8 cellular contexts compared by ENCODE assay signal in the genomic region with DNA sequence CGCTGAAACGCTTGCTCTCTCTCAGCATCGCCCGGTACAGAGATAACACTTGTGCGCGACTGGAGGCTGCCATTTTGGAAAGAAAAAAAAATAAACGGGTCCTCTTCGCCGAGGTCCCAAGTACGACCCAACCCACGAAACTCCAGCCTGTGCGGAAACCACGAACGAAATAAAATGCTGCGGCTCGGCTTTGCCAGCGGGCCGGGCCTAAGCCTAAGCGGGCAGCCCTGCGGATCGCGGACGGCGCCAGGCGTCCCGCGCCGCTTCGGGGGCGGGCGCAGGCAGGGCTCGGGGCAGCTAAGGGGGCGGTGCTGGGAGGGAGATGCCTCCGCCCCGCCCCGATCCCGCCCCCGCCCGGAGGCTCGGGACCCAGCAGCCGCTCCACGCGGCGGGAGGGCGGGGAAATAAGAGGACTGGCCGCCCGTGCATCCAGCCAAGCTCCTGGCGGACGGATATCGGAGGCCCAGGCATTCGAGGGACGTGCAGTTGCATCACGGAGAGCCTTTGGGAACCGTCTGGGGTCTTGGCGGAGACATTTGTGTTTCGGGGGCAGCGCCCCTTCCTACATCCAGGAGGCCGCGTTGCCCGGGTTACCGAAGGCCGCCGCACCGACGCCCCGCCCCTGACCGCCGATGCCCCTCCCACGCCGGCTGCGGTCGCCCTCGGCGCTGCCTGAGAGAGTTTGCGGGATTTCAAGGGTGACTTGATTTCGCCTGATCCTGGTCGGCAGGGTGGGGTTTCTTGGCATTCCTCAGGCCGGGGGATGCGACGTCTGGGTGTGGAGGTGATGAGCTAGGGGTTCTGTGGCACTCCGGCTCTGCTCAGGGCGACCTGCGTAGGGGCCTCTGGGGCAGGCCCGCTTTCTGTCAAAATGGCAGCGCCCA. TPM values are rescaled to one million over a fixed set of nuclear protein-coding genes. Genes with fewer than 3 reads are reported as not detected.
A peak's percentile ranks its signal among the peaks of the same experiment; 100 is the strongest.
DNase-seq lines count a peak whose midpoint lies in the region; ATAC-seq and TF ChIP-seq lines count a peak whose summit lies in the region.

A gene (plus strand): TSS at position 853 of the 884 bp plus-strand sequence.
A gene (minus strand): TSS at position 290 of the 884 bp plus-strand sequence. CDS start 217 bp downstream, at position 73.

- H3K4me1 ChIP-seq in Panc1 (ENCODE audit: control insufficient read depth, insufficient read depth, low read length) (peaks cover 15% of the 10 kb centered on the region), esophagus (ENCODE audit: control insufficient read depth in 2 of 2, insufficient read depth in 2 of 2, low read length in 1 of 2) (no peaks in the 10 kb centered on the region), muscle layer of colon (ENCODE audit: insufficient read depth, low read length) (peaks cover 10% of the 10 kb centered on the region)

- peak; percentile 72 for ATAC-seq in GM21717 (IDR thresholded peaks at IDR 0.05; ENCODE audit: unreplicated experiment)
- peak; percentile 95 for ATAC-seq in Panc1
- ATAC-seq in activated T-cell treated with anti-CD3 and anti-CD28 coated beads, Interleukin-2, amount 50 U/mL, for 4 hours: peak; percentile 80 to 83

- in situ Hi-C loops in Panc1 (cut with HindIII; ENCODE audit: low pct_unique_long_range_greater_than_20kb, low sequenced_read_pairs): no loop called here

- no TSS peak for BruUV-seq in Panc1 (replicated peaks; lab: Mats Ljungman, UMichigan)

- H3K36me3 ChIP-seq in Panc1 (ENCODE audit: control insufficient read depth, insufficient read depth, low read length) (peaks cover 7% of the 10 kb centered on the region; the same call in 1 of the 2 replicates), esophagus (ENCODE audit: control insufficient read depth in 2 of 2, insufficient read depth in 2 of 2, low read length in 1 of 2) (no peaks in the 10 kb centered on the region), muscle layer of colon (ENCODE audit: insufficient read depth, low read length) (no peaks in the 10 kb centered on the region)

- CTCF ChIA-PET in Panc1 (lab: Charles Lee): no interaction called here

- WGBS in esophagus, 2 donors: 0% methylated on average over 84 to 85 of the region's 85 CpGs

- H3K4me1 Mint-ChIP-seq in activated T-cell treated with anti-CD3 and anti-CD28 coated beads, Interleukin-2, amount 50 U/mL, for 4 hours (ENCODE audit: low read depth): peaks cover 32% of the 10 kb centered on the region

- H3K9me3 ChIP-seq in Panc1 (ENCODE audit: control insufficient read depth, insufficient read depth, low read depth, low read length) (no peaks in the 10 kb centered on the region), esophagus (ENCODE audit: control insufficient read depth in 2 of 2, insufficient read depth in 1 of 2, low read depth in 1 of 2, low read length in 1 of 2) (no peaks in the 10 kb centered on the region), muscle layer of colon (ENCODE audit: low read length) (no peaks in the 10 kb centered on the region)

- peak within 1 kb of the TSS; percentile 98 for H3K4me3 Mint-ChIP-seq in activated T-cell treated with anti-CD3 and anti-CD28 coated beads, Interleukin-2, amount 50 U/mL, for 4 hours

- POLR2A ChIA-PET in Panc1 (lab: Charles Lee): interaction anchor here (0.6 kb wide), 1 partner anchor 459 kb away, joined by 5 read pairs; no protein-coding TSS in a partner anchor

- DNase-seq in DMS153 treated with DMSO at 0.1 percent for 48 hours (lab: John Stamatoyannopoulos, UW; ENCODE audit: unreplicated experiment): peak; percentile 40
- DNase-seq in Jurkat, Clone E6-1 (ENCODE audit: low read depth, low spot score): peak; percentile 73
- DNase-seq in Panc1 (ENCODE audit: low read depth, low spot score): peak; percentile 69
- peak; percentile 88 for DNase-seq in activated T-cell treated with anti-CD3 and anti-CD28 coated beads, Interleukin-2, amount 50 U/mL, for 4 hours
- peak; percentile 78 to 85 for DNase-seq in stimulated activated CD8-positive, alpha-beta memory T cell treated with anti-CD3 and anti-CD28 coated beads, Interleukin-7, amount 100 ng/mL, for 1 hour (ENCODE audit: low read depth in 2 of 2)

- no peaks in the 10 kb centered on the region for H3K27me3 Mint-ChIP-seq in activated T-cell treated with anti-CD3 and anti-CD28 coated beads, Interleukin-2, amount 50 U/mL, for 4 hours (ENCODE audit: low read depth)

- peak; percentile 22 for TF ChIP-seq CTCF in Panc1 (IDR thresholded peaks at IDR 0.05)

- intact Hi-C loops in Panc1 (cut with micrococcal nuclease; ENCODE audit: unreplicated experiment): no loop called here

- H3K4me3 ChIP-seq in Jurkat, Clone E6-1 (ENCODE audit: low read length): peak within 1 kb of the TSS; percentile 90
- peak within 1 kb of the TSS; percentile 91 to 98 for H3K4me3 ChIP-seq in Panc1 (ENCODE audit: low read depth in 2 of 2, low read length in 2 of 2)
- peak within 1 kb of the TSS; percentile 88 to 95 for H3K4me3 ChIP-seq in esophagus (ENCODE audit: low read depth in 1 of 2, low read length in 2 of 2)
- peak within 1 kb of the TSS; percentile 55 to 84 for H3K4me3 ChIP-seq in muscle layer of colon (ENCODE audit: low read depth in 1 of 2, low read length in 2 of 2)

- H3K36me3 Mint-ChIP-seq in activated T-cell treated with anti-CD3 and anti-CD28 coated beads, Interleukin-2, amount 50 U/mL, for 4 hours (ENCODE audit: insufficient read depth): peaks cover 14% of the 10 kb centered on the region

- H3K27ac ChIP-seq in Panc1 (ENCODE audit: low read length): peak within 1 kb of the TSS; percentile 91
- H3K27ac ChIP-seq in esophagus (ENCODE audit: low read depth in 2 of 2, low read length in 1 of 2): peak within 1 kb of the TSS; percentile 97 to 99
- peak within 1 kb of the TSS; percentile 88 for H3K27ac ChIP-seq in muscle layer of colon (ENCODE audit: low read depth, low read length)

- H3K9me3 Mint-ChIP-seq in activated T-cell treated with anti-CD3 and anti-CD28 coated beads, Interleukin-2, amount 50 U/mL, for 4 hours: no peaks in the 10 kb centered on the region

- H3K9ac ChIP-seq in muscle layer of colon (ENCODE audit: low read length): peak within 1 kb of the TSS; percentile 32

- H3K27me3 ChIP-seq in Panc1 (ENCODE audit: control insufficient read depth, insufficient read depth, low read length) (no peaks in the 10 kb centered on the region), esophagus (ENCODE audit: control insufficient read depth in 1 of 2, insufficient read depth in 2 of 2, low read length in 2 of 2) (no peaks in the 10 kb centered on the region), muscle layer of colon (ENCODE audit: control insufficient read depth in 1 of 2, insufficient read depth in 2 of 2, low read length in 2 of 2) (no peaks in the 10 kb centered on the region)

RNA-seq across cellular contexts. Expression of the first gene that starts in this region (rescaled TPM):
- 18.2 TPM for polyA plus RNA-seq in Jurkat, Clone E6-1 (2012; ENCODE audit: insufficient read depth, insufficient read length)
- total RNA-seq in Panc1 (2021; ENCODE audit: unreplicated experiment): 12.8 TPM
- polyA plus RNA-seq in Panc1 (2012; ENCODE audit: insufficient read length): 9.9 TPM
- 10 to 100 TPM; 28.3 to 31.0 (median 29.9) TPM for total RNA-seq in activated T-cell treated with anti-CD3 and anti-CD28 coated beads, Interleukin-2, amount 50 U/mL, for 4 hours
- 10 to 100 TPM in 1 of 2 donors, 1 to 10 TPM in 1; 5.0 to 10.5 TPM for polyA plus RNA-seq in esophagus

RNA-seq across cellular contexts. Expression of the second gene that starts in this region (rescaled TPM):
- polyA plus RNA-seq in Jurkat, Clone E6-1 (2012; ENCODE audit: insufficient read depth, insufficient read length): 44.5 TPM
- total RNA-seq in Panc1 (2021; ENCODE audit: unreplicated experiment): 27.4 TPM
- 22.5 TPM for polyA plus RNA-seq in Panc1 (2012; ENCODE audit: insufficient read length)
- 10 to 100 TPM; 49.2 to 50.6 (median 50.0) TPM for total RNA-seq in activated T-cell treated with anti-CD3 and anti-CD28 coated beads, Interleukin-2, amount 50 U/mL, for 4 hours
- polyA plus RNA-seq in esophagus: 10 to 100 TPM; 10.3 to 12.8 TPM

Comparison
In these comparisons a context has a peak if more than half of its experiments do, and no peak if none do; other contexts are left out.
1. Peak in every context shown above with its lines: DNase-seq, ATAC-seq, H3K4me3 ChIP-seq and H3K27ac ChIP-seq.